18 cellular contexts compared by ENCODE assay signal in genomic region chr10:133295426-133296320, GRCh38. TPM values are rescaled to one million over a fixed set of nuclear protein-coding genes. Genes with fewer than 3 reads are reported as not detected.
DNase-seq lines count a peak whose midpoint lies in the region; ATAC-seq and TF ChIP-seq lines count a peak whose summit lies in the region.
"Had no signal": no experiment of that assay in that cellular context is flagged by ENCODE, and none has a peak within 500 bp of the region (broad histone marks: within the 10 kb centered on the region; RNA-seq: fewer than 3 reads in every experiment).

No MANE protein-coding gene starts in this region.

- no peak overlapping the region for H3K27ac Mint-ChIP-seq in natural killer cell treated with Interleukin-12 subunit alpha and Interleukin-12 subunit beta and Interleukin-15 and Interleukin-18, amount 100 ng/mL, for 72 hours
- H3K27ac Mint-ChIP-seq in natural killer cell = no peak overlapping the region
- H3K27ac Mint-ChIP-seq in stimulated activated effector memory CD8-positive, alpha-beta T cell treated with anti-CD3 and anti-CD28 coated beads, Interleukin-12 subunit alpha, Interleukin-12 subunit beta, amount 100 ng/mL, for 72 hours = no peak overlapping the region
- H3K27ac Mint-ChIP-seq: CD8-positive, alpha-beta T cell; GM23338 had no signal

- no peak for ATAC-seq in natural killer cell treated with Interleukin-12 subunit alpha and Interleukin-12 subunit beta and Interleukin-15 and Interleukin-18, amount 100 ng/mL, for 72 hours
- ATAC-seq in natural killer cell (no peak), left lobe of liver (peak; percentile 11)
- ATAC-seq in stimulated activated effector memory CD8-positive, alpha-beta T cell treated with anti-CD3 and anti-CD28 coated beads, Interleukin-12 subunit alpha, Interleukin-12 subunit beta, amount 100 ng/mL, for 72 hours = peak; percentile 17
- ATAC-seq: CD8-positive, alpha-beta T cell; GM23338; HepG2 had no signal

- intact Hi-C loops in natural killer cell (cut with micrococcal nuclease) = no loop called here

- no peak overlapping the region for H3K4me3 Mint-ChIP-seq in natural killer cell treated with Interleukin-12 subunit alpha and Interleukin-12 subunit beta and Interleukin-15 and Interleukin-18, amount 100 ng/mL, for 72 hours
- H3K4me3 Mint-ChIP-seq in natural killer cell = no peak overlapping the region
- H3K4me3 Mint-ChIP-seq in stimulated activated effector memory CD8-positive, alpha-beta T cell treated with anti-CD3 and anti-CD28 coated beads, Interleukin-12 subunit alpha, Interleukin-12 subunit beta, amount 100 ng/mL, for 72 hours = no peak overlapping the region
- H3K4me3 Mint-ChIP-seq: CD8-positive, alpha-beta T cell; GM23338; HFFc6 had no signal

- peaks cover 11% of the 10 kb centered on the region for H3K36me3 Mint-ChIP-seq in natural killer cell treated with Interleukin-12 subunit alpha and Interleukin-12 subunit beta and Interleukin-15 and Interleukin-18, amount 100 ng/mL, for 72 hours
- peaks cover 13% of the 10 kb centered on the region for H3K36me3 Mint-ChIP-seq in natural killer cell
- H3K36me3 Mint-ChIP-seq in stimulated activated effector memory CD8-positive, alpha-beta T cell treated with anti-CD3 and anti-CD28 coated beads, Interleukin-12 subunit alpha, Interleukin-12 subunit beta, amount 100 ng/mL, for 72 hours = peaks cover 88% of the 10 kb centered on the region

- TF ChIP-seq CTCF in natural killer cell (IDR thresholded peaks at IDR 0.05) = no peak

- no peaks in the 10 kb centered on the region for H3K27me3 Mint-ChIP-seq in natural killer cell treated with Interleukin-12 subunit alpha and Interleukin-12 subunit beta and Interleukin-15 and Interleukin-18, amount 100 ng/mL, for 72 hours
- no peaks in the 10 kb centered on the region for H3K27me3 Mint-ChIP-seq in natural killer cell (ENCODE audit: low read depth in 2 of 2)

- peak; percentile 51 for DNase-seq in natural killer cell treated with Interleukin-12 subunit alpha and Interleukin-12 subunit beta and Interleukin-15 and Interleukin-18, amount 100 ng/mL, for 72 hours (ENCODE audit: low spot score)
- DNase-seq in natural killer cell (no peak), left lobe of liver (ENCODE audit: low spot score) (no peak), NCI-H1417 (lab: John Stamatoyannopoulos, UW) (no peak), activated gamma-delta T cell treated with Interleukin-2 at 50 U/mL for 16 hours (no peak)
- DNase-seq in stimulated activated effector memory CD8-positive, alpha-beta T cell treated with anti-CD3 and anti-CD28 coated beads, Interleukin-12 subunit alpha, Interleukin-12 subunit beta, amount 100 ng/mL, for 72 hours (ENCODE audit: low spot score in 2 of 2) = no peak
- no peak for DNase-seq in stimulated activated CD4-positive, alpha-beta T cell treated with anti-CD3 and anti-CD28 coated beads, Interleukin-15, amount 100 ng/mL, for 24 hours
- DNase-seq: ACHN; CD8-positive, alpha-beta T cell; COR-L47; DMS153; DMS79 treated with DMSO at 0.1 percent for 48 hours; EL; HCEC 1CT; HFFc6 had no signal

- H3K9me3 Mint-ChIP-seq in natural killer cell treated with Interleukin-12 subunit alpha and Interleukin-12 subunit beta and Interleukin-15 and Interleukin-18, amount 100 ng/mL, for 72 hours = no peaks in the 10 kb centered on the region
- no peaks in the 10 kb centered on the region for H3K9me3 Mint-ChIP-seq in natural killer cell
- H3K9me3 Mint-ChIP-seq in stimulated activated effector memory CD8-positive, alpha-beta T cell treated with anti-CD3 and anti-CD28 coated beads, Interleukin-12 subunit alpha, Interleukin-12 subunit beta, amount 100 ng/mL, for 72 hours = no peaks in the 10 kb centered on the region
- H3K9me3 Mint-ChIP-seq: CD8-positive, alpha-beta T cell; GM23338; HFFc6 had no signal

- peaks cover 0 to 8% of the 10 kb centered on the region in 2 donors for H3K4me1 Mint-ChIP-seq in natural killer cell treated with Interleukin-12 subunit alpha and Interleukin-12 subunit beta and Interleukin-15 and Interleukin-18, amount 100 ng/mL, for 72 hours (ENCODE audit: low read depth in 2 of 2)
- H3K4me1 Mint-ChIP-seq in natural killer cell = no peaks in the 10 kb centered on the region
- peaks cover 6% of the 10 kb centered on the region for H3K4me1 Mint-ChIP-seq in stimulated activated effector memory CD8-positive, alpha-beta T cell treated with anti-CD3 and anti-CD28 coated beads, Interleukin-12 subunit alpha, Interleukin-12 subunit beta, amount 100 ng/mL, for 72 hours
- H3K4me1 Mint-ChIP-seq: GM23338 had no signal

RNA-seq across cellular contexts. Expression of gene TUBGCP2, which starts 13.0 kb away (rescaled TPM):
- total RNA-seq in natural killer cell treated with Interleukin-12 subunit alpha and Interleukin-12 subunit beta and Interleukin-15 and Interleukin-18, amount 100 ng/mL, for 72 hours = 10 to 100 TPM; 53.3 to 58.2 TPM
- total RNA-seq in natural killer cell (10 to 100 TPM; 74.3 to 81.8 (median 78.7) TPM), left lobe of liver (25.7 TPM)

RNA-seq across cellular contexts. Expression of gene ZNF511, which starts 13.0 kb away (rescaled TPM):
- 10 to 100 TPM; 38.1 to 73.2 TPM for total RNA-seq in natural killer cell treated with Interleukin-12 subunit alpha and Interleukin-12 subunit beta and Interleukin-15 and Interleukin-18, amount 100 ng/mL, for 72 hours
- total RNA-seq in natural killer cell (10 to 100 TPM; 28.1 to 39.0 (median 32.4) TPM), left lobe of liver (30.2 TPM)

RNA-seq across cellular contexts. Expression of gene ADAM8, which starts 19.0 kb away (rescaled TPM):
- total RNA-seq in natural killer cell treated with Interleukin-12 subunit alpha and Interleukin-12 subunit beta and Interleukin-15 and Interleukin-18, amount 100 ng/mL, for 72 hours = 100 to 1,000 TPM; 202 to 211 TPM
- total RNA-seq in natural killer cell = 100 to 1,000 TPM; 357 to 682 (median 425) TPM
- total RNA-seq in left lobe of liver = 7.4 TPM

RNA-seq across cellular contexts. Expression of gene CALY, which starts 41.0 kb away (rescaled TPM):
- not detected for total RNA-seq in natural killer cell treated with Interleukin-12 subunit alpha and Interleukin-12 subunit beta and Interleukin-15 and Interleukin-18, amount 100 ng/mL, for 72 hours
- total RNA-seq in natural killer cell (not detected), left lobe of liver (0.45 TPM)
- total RNA-seq: A172, HepG2 had no signal

RNA-seq across cellular contexts. Expression of gene PRAP1, which starts 51.5 kb away (rescaled TPM):
- not detected for total RNA-seq in natural killer cell treated with Interleukin-12 subunit alpha and Interleukin-12 subunit beta and Interleukin-15 and Interleukin-18, amount 100 ng/mL, for 72 hours
- total RNA-seq in natural killer cell (not detected), left lobe of liver (275 TPM)
- total RNA-seq: A172; CD8-positive, alpha-beta T cell; GM23338; HFFc6 had no signal

Comparison
In these comparisons a context has a peak if more than half of its experiments do, and no peak if none do; other contexts are left out.
1. ATAC-seq: peak in left lobe of liver (single experiment) and stimulated activated effector memory CD8-positive, alpha-beta T cell treated with anti-CD3 and anti-CD28 coated beads, Interleukin-12 subunit alpha, Interleukin-12 subunit beta, amount 100 ng/mL, for 72 hours (single experiment); none in natural killer cell treated with Interleukin-12 subunit alpha and Interleukin-12 subunit beta and Interleukin-15 and Interleukin-18, amount 100 ng/mL, for 72 hours (0 of 2) and natural killer cell (0 of 3).
2. RNA of gene ADAM8, which starts 19.0 kb away (total RNA-seq): 357 to 682 TPM in natural killer cell and 202 to 211 TPM in natural killer cell treated with Interleukin-12 subunit alpha and Interleukin-12 subunit beta and Interleukin-15 and Interleukin-18, amount 100 ng/mL, for 72 hours; 7.4 TPM in left lobe of liver (single experiment); every median in the first group is over 10 times any median in the second.